ENCODE assay signal across 8 cellular contexts in the genomic region with DNA sequence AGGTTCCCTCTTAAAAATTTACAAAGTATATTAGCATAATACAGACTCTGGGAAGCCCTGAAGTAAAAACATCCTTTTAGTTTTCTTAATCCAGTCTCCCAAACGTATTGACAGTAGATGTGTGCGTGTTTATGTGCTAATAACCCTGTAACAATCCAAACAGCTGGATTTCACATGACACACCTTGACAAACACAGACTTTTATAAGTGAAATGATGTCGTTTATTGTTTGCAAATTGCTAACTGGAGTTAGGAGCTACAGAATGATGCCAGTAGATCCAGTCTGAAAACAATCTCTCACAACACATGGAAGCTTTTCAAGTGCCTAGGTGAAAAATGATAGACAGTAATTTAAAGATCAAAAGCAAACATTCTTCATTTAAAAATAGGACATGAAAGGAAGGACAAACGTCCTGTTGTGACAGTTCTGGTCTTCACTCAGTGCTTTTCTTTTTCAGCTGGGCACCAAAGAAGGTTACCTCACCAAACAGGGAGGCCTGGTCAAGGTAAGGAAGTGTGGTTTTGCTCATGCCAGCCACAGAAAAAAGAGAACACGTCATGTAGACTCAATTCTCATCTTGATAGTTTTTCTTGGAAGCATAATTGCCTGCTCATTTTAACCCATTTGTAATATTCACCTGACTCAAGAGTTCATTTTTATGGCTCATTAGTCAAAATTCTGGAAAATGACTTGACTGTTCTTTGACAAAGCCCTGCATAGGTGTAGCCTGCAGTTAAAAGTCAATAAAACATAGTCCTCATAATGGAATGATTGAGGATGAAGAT. TPM values are rescaled to one million over a fixed set of nuclear protein-coding genes. Genes with fewer than 3 reads are reported as not detected.
A peak's percentile ranks its signal among the peaks of the same experiment; 100 is the strongest.
DNase-seq lines count a peak whose midpoint lies in the region; ATAC-seq and TF ChIP-seq lines count a peak whose summit lies in the region.

No MANE protein-coding gene starts in this region.

- intact Hi-C loops in activated B cell treated with CpG ODN at 0.5 μM for 24 hours (cut with micrococcal nuclease): loop anchor here (2.0 kb wide), 1 partner anchor 15 kb away; no protein-coding TSS in a partner anchor

- H3K4me1 ChIP-seq in CD4-positive, CD25-positive, alpha-beta regulatory T cell (ENCODE audit: control insufficient read depth, insufficient read depth, low read length, poor library complexity, severe bottlenecking): peaks cover 4% of the 10 kb centered on the region

- H3K36me3 Mint-ChIP-seq in CD4-positive, CD25-positive, alpha-beta regulatory T cell: peaks cover 9% of the 10 kb centered on the region
- H3K36me3 Mint-ChIP-seq in activated B cell treated with CpG ODN at 0.5 μM for 24 hours (ENCODE audit: low read depth): peaks cover 81% of the 10 kb centered on the region

- TF ChIP-seq POLR2A in GM18505 (IDR thresholded peaks at IDR 0.05; ENCODE audit: borderline replicate concordance, extremely low read depth, insufficient read depth, insufficient read length): no peak

- CTCF ChIA-PET in activated B cell treated with CpG ODN at 0.5 μM for 24 hours (lab: Charles Lee): interaction anchor here (1.0 to 1.1 kb wide), 2 partner anchors 23 to 44 kb away, joined by 3 read pairs; no protein-coding TSS in a partner anchor

- no peaks in the 10 kb centered on the region for H3K9me3 Mint-ChIP-seq in CD4-positive, CD25-positive, alpha-beta regulatory T cell
- H3K9me3 Mint-ChIP-seq in activated B cell treated with CpG ODN at 0.5 μM for 24 hours: no peaks in the 10 kb centered on the region

- no peak for TF ChIP-seq CTCF in activated B cell treated with CpG ODN at 0.5 μM for 24 hours (IDR thresholded peaks at IDR 0.05)

- no peaks in the 10 kb centered on the region for H3K27me3 ChIP-seq in CD4-positive, CD25-positive, alpha-beta regulatory T cell (ENCODE audit: control insufficient read depth, insufficient read depth, low read length)

- no peak overlapping the region for H3K4me3 ChIP-seq in CD4-positive, CD25-positive, alpha-beta regulatory T cell (ENCODE audit: low read depth, low read length)

- H3K9me3 ChIP-seq in CD4-positive, CD25-positive, alpha-beta regulatory T cell (ENCODE audit: control insufficient read depth in 2 of 2, low read length in 2 of 2): no peaks in the 10 kb centered on the region

- no peaks in the 10 kb centered on the region for H3K27me3 Mint-ChIP-seq in CD4-positive, CD25-positive, alpha-beta regulatory T cell
- H3K27me3 Mint-ChIP-seq in activated B cell treated with CpG ODN at 0.5 μM for 24 hours: no peaks in the 10 kb centered on the region

- peak overlapping the region in 1 of 3 donors; percentile 58 for H3K27ac Mint-ChIP-seq in CD4-positive, CD25-positive, alpha-beta regulatory T cell
- H3K27ac Mint-ChIP-seq in activated B cell treated with CpG ODN at 0.5 μM for 24 hours: peak overlapping the region; percentile 30

- H3K36me3 ChIP-seq in CD4-positive, CD25-positive, alpha-beta regulatory T cell (ENCODE audit: control insufficient read depth, insufficient read depth, low read length): peaks cover 27% of the 10 kb centered on the region

- H3K27ac ChIP-seq in CD4-positive, CD25-positive, alpha-beta regulatory T cell (ENCODE audit: insufficient read depth, low read length, poor library complexity, severe bottlenecking): peak overlapping the region; percentile 15

- DNase-seq in CD4-positive, CD25-positive, alpha-beta regulatory T cell: peak in 1 of 3 donors; percentile 49
- no peak for DNase-seq in activated B cell treated with CpG ODN at 0.5 μM for 24 hours
- DNase-seq in DMS 273 treated with DMSO at 0.1 percent for 48 hours (lab: John Stamatoyannopoulos, UW): no peak
- no peak for DNase-seq in HuH-7 (ENCODE audit: low spot score)

- H3K4me3 Mint-ChIP-seq in CD4-positive, CD25-positive, alpha-beta regulatory T cell: no peak overlapping the region
- H3K4me3 Mint-ChIP-seq in activated B cell treated with CpG ODN at 0.5 μM for 24 hours: no peak overlapping the region

- POLR2A ChIA-PET in activated B cell treated with CpG ODN at 0.5 μM for 24 hours (lab: Charles Lee): interaction anchor here (0.6 to 1.8 kb wide), 2 partner anchors 14 to 31 kb away, joined by 3 to 5 read pairs; no protein-coding TSS in a partner anchor

- peaks cover 11 to 34% (median 21%) of the 10 kb centered on the region in 4 donors for H3K4me1 Mint-ChIP-seq in CD4-positive, CD25-positive, alpha-beta regulatory T cell
- peaks cover 51% of the 10 kb centered on the region for H3K4me1 Mint-ChIP-seq in activated B cell treated with CpG ODN at 0.5 μM for 24 hours

- no peak for ATAC-seq in CD4-positive, CD25-positive, alpha-beta regulatory T cell (ENCODE audit: low read depth in 2 of 2)
- peak; percentile 52 for ATAC-seq in GM19025 (IDR thresholded peaks at IDR 0.05; ENCODE audit: low read depth, unreplicated experiment)
- ATAC-seq in HG03432 (IDR thresholded peaks at IDR 0.05; ENCODE audit: unreplicated experiment): peak; percentile 73
- ATAC-seq in activated B cell treated with CpG ODN at 0.5 μM for 24 hours (ENCODE audit: low read depth): no peak
- ATAC-seq in GM18505 (IDR thresholded peaks at IDR 0.05; ENCODE audit: unreplicated experiment): no peak
- no peak for ATAC-seq in esophagus mucosa

RNA-seq across cellular contexts. Expression of a gene that starts 32.9 kb away (rescaled TPM):
- 17.0 TPM for total RNA-seq in CD4-positive, CD25-positive, alpha-beta regulatory T cell
- 10 to 100 TPM; 32.5 to 41.5 (median 34.1) TPM for polyA plus RNA-seq in CD4-positive, CD25-positive, alpha-beta regulatory T cell
- total RNA-seq in activated B cell treated with CpG ODN at 0.5 μM for 24 hours (21.9 and 23.8 TPM in 2 replicates), esophagus mucosa (36.8 TPM)

RNA-seq across cellular contexts. Expression of a gene that starts 44.7 kb away (rescaled TPM):
- total RNA-seq in CD4-positive, CD25-positive, alpha-beta regulatory T cell: 29.8 TPM
- 10 to 100 TPM; 25.0 to 42.8 (median 31.7) TPM for polyA plus RNA-seq in CD4-positive, CD25-positive, alpha-beta regulatory T cell
- 137 and 144 TPM in 2 replicates for total RNA-seq in activated B cell treated with CpG ODN at 0.5 μM for 24 hours
- 54.7 TPM for total RNA-seq in esophagus mucosa

Comparison
In these comparisons a context has a peak if more than half of its experiments do, and no peak if none do; other contexts are left out.
1. ATAC-seq: peak in GM19025 (single experiment) and HG03432 (single experiment); none in CD4-positive, CD25-positive, alpha-beta regulatory T cell (0 of 2), activated B cell treated with CpG ODN at 0.5 μM for 24 hours (single experiment), GM18505 (single experiment) and esophagus mucosa (single experiment).